8 cellular contexts compared by ENCODE assay signal in genomic region chr1:3910769-3911520, GRCh38. TPM values are rescaled to one million over a fixed set of nuclear protein-coding genes. Genes with fewer than 3 reads are reported as not detected.
DNase-seq lines count a peak whose midpoint lies in the region; ATAC-seq and TF ChIP-seq lines count a peak whose summit lies in the region.

No MANE protein-coding gene starts in this region.

- H3K27ac ChIP-seq in BLaER1, result peak overlapping the region; percentile 46
- no peak overlapping the region for H3K27ac ChIP-seq in lower lobe of right lung

- intact Hi-C loops in lower lobe of right lung (cut with DNase I), result no loop called here

- peaks cover 15% of the 10 kb centered on the region for H3K4me1 Mint-ChIP-seq in activated CD4-positive, alpha-beta T cell treated with anti-CD3 and anti-CD28 coated beads, Interleukin-2, amount 10 ng/mL, durations not matched to agents 7 days and 5 days

- H3K36me3 Mint-ChIP-seq in activated CD4-positive, alpha-beta T cell treated with anti-CD3 and anti-CD28 coated beads, Interleukin-2, amount 10 ng/mL, durations not matched to agents 7 days and 5 days (ENCODE audit: low read depth), result no peaks in the 10 kb centered on the region

- H3K9me3 Mint-ChIP-seq in activated CD4-positive, alpha-beta T cell treated with anti-CD3 and anti-CD28 coated beads, Interleukin-2, amount 10 ng/mL, durations not matched to agents 7 days and 5 days, result no peaks in the 10 kb centered on the region

- CTCF ChIA-PET in activated CD4-positive, alpha-beta T cell treated with anti-CD3 and anti-CD28 coated beads, Interleukin-2, amount 10 ng/mL, durations not matched to agents 7 days and 5 days (lab: Charles Lee), result interaction anchor here (0.7 kb wide), 1 partner anchor 12 kb away, joined by 3 read pairs; no protein-coding TSS in a partner anchor

- TF ChIP-seq CTCF in lower lobe of right lung (IDR thresholded peaks at IDR 0.05), result peak; percentile 76

- ATAC-seq in GM21825 (IDR thresholded peaks at IDR 0.05; ENCODE audit: unreplicated experiment) (peak; percentile 46), lower lobe of right lung (peak; percentile 76 to 83), HG03159 (IDR thresholded peaks at IDR 0.05; ENCODE audit: unreplicated experiment) (no peak)

- peak overlapping the region; percentile 48 for H3K4me3 ChIP-seq in BLaER1
- no peak overlapping the region for H3K4me3 ChIP-seq in lower lobe of right lung

- H4K20me1 ChIP-seq in BLaER1, result no peaks in the 10 kb centered on the region

- H3K9me3 ChIP-seq in BLaER1, result no peaks in the 10 kb centered on the region
- no peaks in the 10 kb centered on the region for H3K9me3 ChIP-seq in lower lobe of right lung

- H3K4me1 ChIP-seq in BLaER1 (peaks cover 69% of the 10 kb centered on the region), lower lobe of right lung (peaks cover 5% of the 10 kb centered on the region)

- DNase-seq in NCI-H226 (peak; percentile 39), dermis microvascular lymphatic vessel endothelial cell (ENCODE audit: low read depth in 2 of 2) (peak; percentile 7 to 58), lower lobe of right lung (peak; percentile 78)
- DNase-seq in activated CD4-positive, alpha-beta T cell treated with anti-CD3 and anti-CD28 coated beads, Interleukin-2, amount 10 ng/mL, durations not matched to agents 7 days and 5 days, result peak; percentile 81
- peak; percentile 51 for DNase-seq in stimulated activated CD8-positive, alpha-beta memory T cell treated with anti-CD3 and anti-CD28 coated beads, Interleukin-12 subunit alpha, Interleukin-12 subunit beta, amount 100 ng/mL, for 4 hours (ENCODE audit: low read depth)

- no peak overlapping the region for H3K27ac Mint-ChIP-seq in activated CD4-positive, alpha-beta T cell treated with anti-CD3 and anti-CD28 coated beads, Interleukin-2, amount 10 ng/mL, durations not matched to agents 7 days and 5 days

- POLR2A ChIA-PET in activated CD4-positive, alpha-beta T cell treated with anti-CD3 and anti-CD28 coated beads, Interleukin-2, amount 10 ng/mL, durations not matched to agents 7 days and 5 days (lab: Charles Lee), result no interaction called here

- peak overlapping the region; percentile 97 for H3K4me2 ChIP-seq in BLaER1

- H3K27me3 ChIP-seq in BLaER1 (no peaks in the 10 kb centered on the region), lower lobe of right lung (ENCODE audit: low read depth) (peaks cover 30% of the 10 kb centered on the region)

- H3K9ac ChIP-seq in BLaER1, result peak overlapping the region; percentile 60; the same call in 1 of the 2 replicates

- H3K36me3 ChIP-seq in BLaER1 (no peaks in the 10 kb centered on the region), lower lobe of right lung (no peaks in the 10 kb centered on the region)

- no peak overlapping the region for H3K4me3 Mint-ChIP-seq in activated CD4-positive, alpha-beta T cell treated with anti-CD3 and anti-CD28 coated beads, Interleukin-2, amount 10 ng/mL, durations not matched to agents 7 days and 5 days

- no peaks in the 10 kb centered on the region for H3K27me3 Mint-ChIP-seq in activated CD4-positive, alpha-beta T cell treated with anti-CD3 and anti-CD28 coated beads, Interleukin-2, amount 10 ng/mL, durations not matched to agents 7 days and 5 days

RNA-seq across cellular contexts. Expression of gene C1orf174, which starts 10.9 kb away (rescaled TPM):
- total RNA-seq in activated CD4-positive, alpha-beta T cell treated with anti-CD3 and anti-CD28 coated beads, Interleukin-2, amount 10 ng/mL, durations not matched to agents 7 days and 5 days, result 10 to 100 TPM; 29.4 to 31.1 TPM
- total RNA-seq in dermis microvascular lymphatic vessel endothelial cell (21.4 and 30.2 TPM in 2 replicates), lower lobe of right lung (19.8 TPM)

RNA-seq across cellular contexts. Expression of gene DFFB, which starts 53.7 kb away (rescaled TPM):
- 10 to 100 TPM; 10.6 to 12.5 TPM for total RNA-seq in activated CD4-positive, alpha-beta T cell treated with anti-CD3 and anti-CD28 coated beads, Interleukin-2, amount 10 ng/mL, durations not matched to agents 7 days and 5 days
- total RNA-seq in dermis microvascular lymphatic vessel endothelial cell, result 11.2 and 11.4 TPM in 2 replicates
- 10.6 TPM for total RNA-seq in lower lobe of right lung

RNA-seq across cellular contexts. Expression of gene CEP104, which starts 53.9 kb away (rescaled TPM):
- 10 to 100 TPM; 43.8 to 50.1 TPM for total RNA-seq in activated CD4-positive, alpha-beta T cell treated with anti-CD3 and anti-CD28 coated beads, Interleukin-2, amount 10 ng/mL, durations not matched to agents 7 days and 5 days
- 12.2 and 20.6 TPM in 2 replicates for total RNA-seq in dermis microvascular lymphatic vessel endothelial cell
- total RNA-seq in lower lobe of right lung, result 53.9 TPM
